ENCODE assay signal across 19 cellular contexts in the genomic region with DNA sequence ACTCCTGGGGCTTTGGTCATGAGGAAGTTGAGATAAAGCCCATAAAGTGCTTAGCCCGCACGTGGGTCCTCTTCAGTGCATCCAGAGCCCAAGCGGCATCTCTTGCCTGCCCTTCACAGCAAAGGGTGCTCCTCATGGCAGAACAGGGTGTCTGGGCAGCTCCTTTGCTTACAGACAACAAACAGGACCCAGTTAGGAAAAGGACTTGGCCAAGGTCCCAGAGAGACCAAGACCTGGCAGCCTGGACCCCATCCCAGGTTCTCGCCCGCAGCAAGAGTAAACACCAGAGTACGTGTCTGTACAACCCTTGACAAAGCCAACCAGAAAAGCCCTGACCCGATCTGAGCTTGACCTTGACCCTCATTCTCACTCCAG. TPM values are rescaled to one million over a fixed set of nuclear protein-coding genes. Genes with fewer than 3 reads are reported as not detected.
A peak's percentile ranks its signal among the peaks of the same experiment; 100 is the strongest.
DNase-seq lines count a peak whose midpoint lies in the region; ATAC-seq and TF ChIP-seq lines count a peak whose summit lies in the region.
"Had no signal": no experiment of that assay in that cellular context is flagged by ENCODE, and none has a peak within 500 bp of the region (broad histone marks: within the 10 kb centered on the region; RNA-seq: fewer than 3 reads in every experiment).

No MANE protein-coding gene starts in this region.

- POLR2A ChIA-PET in PC-9 (lab: Charles Lee; ENCODE audit: unreplicated experiment): interaction anchor here (0.8 kb wide), 1 partner anchor 1304 kb away, joined by 3 read pairs; no protein-coding TSS in a partner anchor

- H3K9me2 ChIP-seq in PC-9 (ENCODE audit: insufficient read depth): no peaks in the 10 kb centered on the region

- H3K4me2 ChIP-seq in PC-9: no peak overlapping the region

- intact Hi-C loops in PC-9 (cut with micrococcal nuclease; ENCODE audit: unreplicated experiment) (no loop called here), prostate gland (cut with DNase I) (no loop called here)

- no peaks in the 10 kb centered on the region for H4K20me1 ChIP-seq in PC-9 (ENCODE audit: insufficient read depth)

- DNase-seq in GM13977 (ENCODE audit: low spot score) (peak; percentile 10), PC-9 (no peak), right atrium auricular region (ENCODE audit: low spot score) (no peak), prostate gland (ENCODE audit: low spot score) (peak; percentile 64), NCI-H1694 treated with DMSO at 0.1 percent for 48 hours (lab: John Stamatoyannopoulos, UW) (no peak), NCI-H1105 (lab: John Stamatoyannopoulos, UW) (no peak)
- DNase-seq: activated naive CD4-positive, alpha-beta T cell treated with Interleukin-2 at 50 U/mL for 16 hours; NCI-H82; stimulated activated CD4-positive, alpha-beta T cell treated with anti-CD3 and anti-CD28 coated beads, Interleukin-12 subunit alpha, Interleukin-12 subunit beta, amount 100 ng/mL, for 4 hours had no signal

- H3K27ac ChIP-seq in PC-9 (no peak overlapping the region), right atrium auricular region (peak overlapping the region; percentile 82 to 83), prostate gland (no peak overlapping the region)

- H3K36me3 ChIP-seq in PC-9 (ENCODE audit: low read depth) (no peaks in the 10 kb centered on the region), right atrium auricular region (no peaks in the 10 kb centered on the region), prostate gland (no peaks in the 10 kb centered on the region)

- in situ Hi-C loops in GM13977 (cut with MboI; ENCODE audit: low pct_unique_long_range_greater_than_20kb, low sequenced_read_pairs, unreplicated experiment): no loop called here

- H3K27me3 ChIP-seq in PC-9 (ENCODE audit: insufficient read depth, low read depth): no peaks in the 10 kb centered on the region
- no peaks in the 10 kb centered on the region for H3K27me3 ChIP-seq in right atrium auricular region
- no peaks in the 10 kb centered on the region for H3K27me3 ChIP-seq in prostate gland (replicated peaks; ENCODE audit: insufficient read depth)

- TF ChIP-seq CTCF in GM13977 (IDR thresholded peaks at IDR 0.05; ENCODE audit: extremely low read depth, insufficient read depth, missing control alignments): no peak
- no peak for TF ChIP-seq CTCF in PC-9 (conservative IDR thresholded peaks at IDR 0.05)
- TF ChIP-seq CTCF in right atrium auricular region (IDR thresholded peaks at IDR 0.05): no peak
- no peak for TF ChIP-seq CTCF in prostate gland (IDR thresholded peaks at IDR 0.05)

- H3K9me3 ChIP-seq in PC-9 (ENCODE audit: insufficient read depth, low read depth) (no peaks in the 10 kb centered on the region), right atrium auricular region (no peaks in the 10 kb centered on the region), prostate gland (no peaks in the 10 kb centered on the region)

- ATAC-seq in HG02884 (IDR thresholded peaks at IDR 0.05; ENCODE audit: unreplicated experiment) (no peak), HG02763 (IDR thresholded peaks at IDR 0.05; ENCODE audit: unreplicated experiment) (no peak)
- ATAC-seq: WTC11 had no signal

- BruUV-seq in PC-9 (replicated peaks; lab: Mats Ljungman, UMichigan): TSS peak; percentile 24

- CTCF ChIA-PET in PC-9 (lab: Charles Lee): no interaction called here

- H3K4me1 ChIP-seq in PC-9 (replicated peaks; ENCODE audit: insufficient read depth) (peaks cover 3% of the 10 kb centered on the region), right atrium auricular region (peaks cover 0 to 44% of the 10 kb centered on the region in 2 donors), prostate gland (replicated peaks) (peaks cover 6% of the 10 kb centered on the region)

- no peak overlapping the region for H3K4me3 ChIP-seq in PC-9
- H3K4me3 ChIP-seq in right atrium auricular region: no peak overlapping the region
- H3K4me3 ChIP-seq in prostate gland: no peak overlapping the region

- no peak overlapping the region for H2AFZ ChIP-seq in PC-9

- H3K79me2 ChIP-seq in PC-9 (ENCODE audit: low read depth): no peaks in the 10 kb centered on the region

- H3F3A ChIP-seq in PC-9 (ENCODE audit: insufficient read depth, low read depth): no peaks in the 10 kb centered on the region

- 40% methylated on average over 7 of the region's 7 CpGs for whole genome bisulfite sequencing in prostate gland

- TF ChIP-seq POLR2A in prostate gland (IDR thresholded peaks at IDR 0.05): no peak

RNA-seq across cellular contexts. Expression of gene ALS2CL, which starts 27.0 kb away (rescaled TPM):
- total RNA-seq in PC-9 (2021) (67.5 and 71.6 TPM in 2 replicates), right atrium auricular region (10 to 100 TPM in 1 of 2 donors, 1 to 10 TPM in 1; 8.3 to 12.5 TPM), prostate gland (10 to 100 TPM in 1 of 2 donors, 1 to 10 TPM in 1; 8.1 to 18.9 TPM)

RNA-seq across cellular contexts. Expression of gene TMIE, which starts 34.7 kb away (rescaled TPM):
- 6.0 and 6.5 TPM in 2 replicates for total RNA-seq in PC-9 (2021)
- total RNA-seq in right atrium auricular region: not detected
- 1 to 10 TPM in 1 of 2 donors, under 1 TPM in 1; 0.18 to 1.6 TPM for total RNA-seq in prostate gland
- total RNA-seq: HT1080; osteocyte; RPMI7951; T-helper 1 cell treated with Interleukin-12 subunit alpha and Interleukin-12 subunit beta and Interleukin-4 antibody, amounts not matched to agents 30 ng/mL and 1 ng/mL, for 36 hours had no signal

RNA-seq across cellular contexts. Expression of gene PRSS50, which starts 51.2 kb away (rescaled TPM):
- total RNA-seq in PC-9 (2021) (0.48 and 0.50 TPM in 2 replicates), right atrium auricular region (under 1 TPM in 1 of 2 donors, not detected in 1; 0.12 TPM), prostate gland (under 1 TPM; 0.14 to 0.80 TPM)
- total RNA-seq: HT1080; M059J; osteocyte; RPMI7951; T-helper 1 cell treated with Interleukin-12 subunit alpha and Interleukin-12 subunit beta and Interleukin-4 antibody, amounts not matched to agents 30 ng/mL and 1 ng/mL, for 36 hours had no signal

RNA-seq across cellular contexts. Expression of gene FAM240A, which starts 54.1 kb away (rescaled TPM):
- total RNA-seq in PC-9 (2021) (not detected in 2 replicates), right atrium auricular region (not detected), prostate gland (under 1 TPM in 1 of 2 donors, not detected in 1; 0.32 TPM)
- total RNA-seq: HT1080; kidney epithelial cell; M059J; mucosa of gallbladder; osteocyte; RPMI7951; T-helper 1 cell treated with Interleukin-12 subunit alpha and Interleukin-12 subunit beta and Interleukin-4 antibody, amounts not matched to agents 30 ng/mL and 1 ng/mL, for 36 hours had no signal

Comparison
In these comparisons a context has a peak if more than half of its experiments do, and no peak if none do; other contexts are left out.
1. DNase-seq: peak in GM13977 (single experiment) and prostate gland (single experiment); none in PC-9 (0 of 2), right atrium auricular region (single experiment), NCI-H1694 treated with DMSO at 0.1 percent for 48 hours (single experiment) and NCI-H1105 (single experiment).
2. H3K27ac ChIP-seq: peak in right atrium auricular region (2 of 2); none in PC-9 (single experiment) and prostate gland (0 of 2).